ENCODE assay signal across 9 cellular contexts in genomic region chr17:56125830-56126819, GRCh38. TPM values are rescaled to one million over a fixed set of nuclear protein-coding genes. Genes with fewer than 3 reads are reported as not detected.
DNase-seq lines count a peak whose midpoint lies in the region; ATAC-seq and TF ChIP-seq lines count a peak whose summit lies in the region.
"Had no signal": no experiment of that assay in that cellular context is flagged by ENCODE, and none has a peak within 500 bp of the region (broad histone marks: within the 10 kb centered on the region; RNA-seq: fewer than 3 reads in every experiment).

No MANE protein-coding gene starts in this region.

- ATAC-seq in esophagus mucosa = no peak
- ATAC-seq in GM21381 (IDR thresholded peaks at IDR 0.05; ENCODE audit: unreplicated experiment) = no peak

- H3K27ac ChIP-seq in RWPE1 = no peak overlapping the region
- H3K27ac ChIP-seq: thoracic aorta had no signal

- CTCF ChIA-PET in HEK293T (lab: Yijun Ruan, JAX) = interaction anchor here (0.6 to 0.7 kb wide), 3 partner anchors 36 to 418 kb away, joined by 3 to 4 read pairs (median 3); no protein-coding TSS in a partner anchor
- CTCF ChIA-PET in RWPE1 (lab: Yijun Ruan, JAX) = interaction anchor here (0.6 to 1.0 kb wide), 5 partner anchors 8 to 356 kb away, joined by 3 to 4 read pairs (median 3); no protein-coding TSS in a partner anchor

- TF ChIP-seq CTCF in RWPE1 (conservative IDR thresholded peaks at IDR 0.05; ENCODE audit: low read depth) = no peak; the same call in 1 of the 2 replicates
- TF ChIP-seq CTCF in foreskin fibroblast (IDR thresholded peaks at IDR 0.05; ENCODE audit: low read depth, low read length) = peak; percentile 76

- no peak overlapping the region for H3K4me3 ChIP-seq in foreskin fibroblast (ENCODE audit: low read depth in 1 of 2, low read length in 2 of 2)
- H3K4me3 ChIP-seq: thoracic aorta had no signal

- peak; percentile 9 for DNase-seq in CD1c-positive myeloid dendritic cell (ENCODE audit: extremely low spot score)
- DNase-seq in HEK293T (ENCODE audit: extremely low spot score) = peak; percentile 39
- DNase-seq in RWPE1 (ENCODE audit: low spot score) = peak; percentile 5
- peak; percentile 56 to 75 for DNase-seq in foreskin fibroblast
- DNase-seq in stromal cell of bone marrow (ENCODE audit: low read depth) = peak; percentile 36
- DNase-seq in kidney glomerular epithelial cell (lab: John Stamatoyannopoulos, UW) = no peak

- POLR2A ChIA-PET in HEK293T (lab: Yijun Ruan, JAX) (no interaction called here), RWPE1 (lab: Yijun Ruan, JAX; ENCODE audit: low non-redundant PET) (no interaction called here)

TF ChIP-seq in HEK293T, 16 proteins besides CTCF, POLR2A, EP300 and RAD21:
- TF ChIP-seq CTBP1 (IDR thresholded peaks at IDR 0.05; ENCODE audit: borderline replicate concordance) (no peak), ARNT (IDR thresholded peaks at IDR 0.05) (no peak), LEF1 (IDR thresholded peaks at IDR 0.05; ENCODE audit: borderline replicate concordance) (no peak), FOXK2 (IDR thresholded peaks at IDR 0.05) (no peak), BHLHE40 (IDR thresholded peaks at IDR 0.05; ENCODE audit: borderline replicate concordance) (no peak), FOXM1 (IDR thresholded peaks at IDR 0.05; ENCODE audit: borderline replicate concordance) (no peak), FOXA1 (IDR thresholded peaks at IDR 0.05) (no peak), TARDBP (IDR thresholded peaks at IDR 0.05) (no peak)

RNA-seq across cellular contexts. Expression of gene ANKFN1, which starts 27.1 kb away (rescaled TPM):
- not detected for total RNA-seq in esophagus mucosa
